16 cellular contexts compared by ENCODE assay signal in genomic region chr14:90608925-90609324, GRCh38.
A peak's percentile ranks its signal among the peaks of the same experiment; 100 is the strongest.
DNase-seq lines count a peak whose midpoint lies in the region; ATAC-seq, FAIRE-seq and TF ChIP-seq lines count a peak whose summit lies in the region.
"Had no signal": no experiment of that assay in that cellular context is flagged by ENCODE, and none has a peak within 500 bp of the region (broad histone marks: within the 10 kb centered on the region; RNA-seq: fewer than 3 reads in every experiment).

No MANE protein-coding gene starts in this region.

- no peaks in the 10 kb centered on the region for H3K36me3 Mint-ChIP-seq in stimulated activated memory B cell treated with anti-CD40 and anti-IgM and Interleukin-4, amounts not matched to agents 10 μg/mL and 1 μg/mL and 100 μg/mL, for 72 hours
- H3K36me3 Mint-ChIP-seq: CD8-positive, alpha-beta memory T cell; T-cell had no signal

- BruUV-seq in GM12878 (replicated peaks; lab: Mats Ljungman, UMichigan) = no TSS peak

- TF ChIP-seq RAD21 in GM12878 (IDR thresholded peaks at IDR 0.05; ENCODE audit: insufficient read depth, low read depth, low read length) = no peak

- H3K9me3 ChIP-seq in GM12878 (replicated peaks; ENCODE audit: control insufficient read depth, insufficient read depth, low read length) = no peaks in the 10 kb centered on the region

- no peaks in the 10 kb centered on the region for H3K9me3 Mint-ChIP-seq in stimulated activated memory B cell treated with anti-CD40 and anti-IgM and Interleukin-4, amounts not matched to agents 10 μg/mL and 1 μg/mL and 100 μg/mL, for 72 hours
- H3K9me3 Mint-ChIP-seq: activated CD4-positive, alpha-beta T cell treated with anti-CD3 and anti-CD28 coated beads, Interleukin-2, amount 10 ng/mL, durations not matched to agents 24 days and 14 days; activated T-helper 2 cell treated with anti-CD3 and anti-CD28 coated beads, Interferon-gamma antibody, Interleukin-2, Interleukin-4, amounts not matched to agents 10 μg/mL and 5 μg/mL and 100 μg/mL, durations not matched to agents 14 hours and 24 hours and 36 hours; mesothelial cell of epicardium; stimulated activated naive CD8-positive, alpha-beta T cell treated with anti-CD3 and anti-CD28 coated beads, Interleukin-15, Interleukin-2, amounts not matched to agents 100 ng/mL and 50 ng/mL, for 24 hours; T-cell had no signal

- no peak overlapping the region for H3K27ac Mint-ChIP-seq in stimulated activated memory B cell treated with anti-CD40 and anti-IgM and Interleukin-4, amounts not matched to agents 10 μg/mL and 1 μg/mL and 100 μg/mL, for 72 hours
- H3K27ac Mint-ChIP-seq: activated CD4-positive, alpha-beta T cell treated with anti-CD3 and anti-CD28 coated beads, Interleukin-2, amount 10 ng/mL, durations not matched to agents 24 days and 14 days; activated T-helper 2 cell treated with anti-CD3 and anti-CD28 coated beads, Interferon-gamma antibody, Interleukin-2, Interleukin-4, amounts not matched to agents 10 μg/mL and 5 μg/mL and 100 μg/mL, durations not matched to agents 14 hours and 24 hours and 36 hours; mesothelial cell of epicardium; progenitor cell of endocrine pancreas; stimulated activated naive CD8-positive, alpha-beta T cell treated with anti-CD3 and anti-CD28 coated beads, Interleukin-15, Interleukin-2, amounts not matched to agents 100 ng/mL and 50 ng/mL, for 24 hours; T-cell had no signal

- CTCF ChIA-PET in GM12878 (lab: Yijun Ruan, JAX) = no interaction called here

- in situ Hi-C loops in GM12878 (cut with MboI) = no loop called here

- peaks cover 11% of the 10 kb centered on the region for H3K4me1 Mint-ChIP-seq in stimulated activated memory B cell treated with anti-CD40 and anti-IgM and Interleukin-4, amounts not matched to agents 10 μg/mL and 1 μg/mL and 100 μg/mL, for 72 hours
- H3K4me1 Mint-ChIP-seq: activated CD4-positive, alpha-beta T cell treated with anti-CD3 and anti-CD28 coated beads, Interleukin-2, amount 10 ng/mL, durations not matched to agents 24 days and 14 days; CD8-positive, alpha-beta memory T cell; T-cell had no signal

- peak; percentile 65 for ATAC-seq in GM19035 (IDR thresholded peaks at IDR 0.05; ENCODE audit: unreplicated experiment)
- ATAC-seq in HG03280 (IDR thresholded peaks at IDR 0.05; ENCODE audit: unreplicated experiment) = peak; percentile 52
- peak; percentile 95 for ATAC-seq in GM12878
- peak; percentile 56 for ATAC-seq in stimulated activated memory B cell treated with anti-CD40 and anti-IgM and Interleukin-4, amounts not matched to agents 10 μg/mL and 1 μg/mL and 100 μg/mL, for 72 hours
- ATAC-seq: PC-3, T-cell had no signal

- no peak overlapping the region for H3K4me3 ChIP-seq in GM12878
- H3K4me3 ChIP-seq: cardiac muscle cell had no signal

- no peak for FAIRE-seq in GM12878 (lab: Jason Lieb, UNC)

- no peak overlapping the region for H3K4me3 Mint-ChIP-seq in stimulated activated memory B cell treated with anti-CD40 and anti-IgM and Interleukin-4, amounts not matched to agents 10 μg/mL and 1 μg/mL and 100 μg/mL, for 72 hours
- H3K4me3 Mint-ChIP-seq: activated CD4-positive, alpha-beta T cell treated with anti-CD3 and anti-CD28 coated beads, Interleukin-2, amount 10 ng/mL, durations not matched to agents 24 days and 14 days; mesothelial cell of epicardium; stimulated activated naive CD8-positive, alpha-beta T cell treated with anti-CD3 and anti-CD28 coated beads, Interleukin-15, Interleukin-2, amounts not matched to agents 100 ng/mL and 50 ng/mL, for 24 hours; T-cell had no signal

- TF ChIP-seq CTCF in GM12878 (IDR thresholded peaks at IDR 0.05 in 2 of 3, conservative IDR thresholded peaks at IDR 0.05 in 1 of 3; ENCODE audit: control insufficient read depth in 2 of 3, extremely low read depth in 1 of 3, insufficient read depth in 1 of 3, low read depth in 3 of 3, low read length in 3 of 3) = no peak

- SMC1A ChIA-PET in GM12878 (lab: Charles Lee; ENCODE audit: uncharacterized antibody, unreplicated experiment) = no interaction called here

- H3K27me3 Mint-ChIP-seq in stimulated activated memory B cell treated with anti-CD40 and anti-IgM and Interleukin-4, amounts not matched to agents 10 μg/mL and 1 μg/mL and 100 μg/mL, for 72 hours = peaks cover 25% of the 10 kb centered on the region
- H3K27me3 Mint-ChIP-seq: stimulated activated naive CD8-positive, alpha-beta T cell treated with anti-CD3 and anti-CD28 coated beads, Interleukin-15, Interleukin-2, amounts not matched to agents 100 ng/mL and 50 ng/mL, for 24 hours had no signal

- H3K27ac ChIP-seq in GM12878 (ENCODE audit: control insufficient read depth, insufficient read depth) = no peak overlapping the region
- H3K27ac ChIP-seq: cardiac muscle cell had no signal

- H3K4me2 ChIP-seq in GM12878 (ENCODE audit: control insufficient read depth, insufficient read depth) = no peak overlapping the region

- intact Hi-C loops in GM12878 (cut with micrococcal nuclease; ENCODE audit: unreplicated experiment) = loop anchor here (10.0 kb wide), 1 partner anchor 184 kb away; no protein-coding TSS in a partner anchor

- no peaks in the 10 kb centered on the region for H3K36me3 ChIP-seq in GM12878 (ENCODE audit: control insufficient read depth in 2 of 2, insufficient read depth in 2 of 2, low read length in 1 of 2)
- H3K36me3 ChIP-seq: cardiac muscle cell had no signal

- no peak overlapping the region for H2AFZ ChIP-seq in GM12878 (ENCODE audit: control insufficient read depth, low read depth, low read length)

- H3K4me1 ChIP-seq in GM12878 (ENCODE audit: control insufficient read depth, insufficient read depth, low read length) = no peaks in the 10 kb centered on the region; the same call in 1 of the 2 replicates

- TF ChIP-seq EP300 in GM12878 (IDR thresholded peaks at IDR 0.05; ENCODE audit: borderline replicate concordance in 1 of 2, control insufficient read depth in 1 of 2, low read depth in 2 of 2, low read length in 2 of 2) = 0 out of 4 replicates have a peak, but pooled peaks of 1 of the 2 experiments have one; percentile 37

- no peak for DNase-seq in GM12878 (ENCODE audit: low read depth, low spot score)
- no peak for DNase-seq in activated naive CD4-positive, alpha-beta T cell treated with Interleukin-2 at 50 U/mL for 16 hours
- DNase-seq in NCI-H2107 (lab: John Stamatoyannopoulos, UW) = no peak
- DNase-seq in activated naive CD4-positive, alpha-beta T cell treated with anti-CD3 and anti-CD28 coated beads, Interleukin-2, amount 50 U/mL, for 16 hours = no peak
- DNase-seq: activated CD4-positive, alpha-beta T cell treated with anti-CD3 and anti-CD28 coated beads, Interleukin-2, amount 10 ng/mL, durations not matched to agents 24 days and 14 days; CD8-positive, alpha-beta memory T cell; PC-3; T-cell had no signal

- peaks cover 1 to 5% of the 10 kb centered on the region in 2 experiments; a peak in 1 of 4 replicates for H3K27me3 ChIP-seq in GM12878 (replicated peaks in 1 of 2; ENCODE audit: control insufficient read depth in 2 of 2, insufficient read depth in 2 of 2, low read length in 1 of 2)
- H3K27me3 ChIP-seq: cardiac muscle cell had no signal

- H3K79me2 ChIP-seq in GM12878 (ENCODE audit: control insufficient read depth, insufficient read depth, low read length) = no peaks in the 10 kb centered on the region

- WGBS in GM12878 (ENCODE audit: insufficient coverage, insufficient replicate concordance, low lambda C conversion rate, missing lambda C conversion rate) = 17% methylated on average over 7 of the region's 7 CpGs

- no peak for TF ChIP-seq POLR2A in GM12878 (IDR thresholded peaks at IDR 0.05; ENCODE audit: low read depth, low read length)

- no peaks in the 10 kb centered on the region for H4K20me1 ChIP-seq in GM12878 (ENCODE audit: control insufficient read depth, insufficient read depth)

- POLR2A ChIA-PET in GM12878 (lab: Charles Lee) = no interaction called here

- no peak overlapping the region for H3K9ac ChIP-seq in GM12878 (ENCODE audit: control insufficient read depth, insufficient read depth, low read length)

- RAD21 ChIA-PET in GM12878 (lab: Charles Lee; ENCODE audit: unreplicated experiment) = no interaction called here

TF ChIP-seq in GM12878, 131 proteins besides CTCF, POLR2A, EP300 and RAD21 (continues in another document):
- TF ChIP-seq SPI1 (IDR thresholded peaks at IDR 0.05; ENCODE audit: borderline replicate concordance, insufficient read depth, low read depth, low read length) (peak; percentile 90), USF1 (IDR thresholded peaks at IDR 0.05; ENCODE audit: borderline replicate concordance, extremely low read length, insufficient read depth, low read depth, low read length) (no peak)
